ENCODE assay signal across 16 cellular contexts in genomic region chr4:37602454-37603069, GRCh38.
DNase-seq lines count a peak whose midpoint lies in the region; ATAC-seq and TF ChIP-seq lines count a peak whose summit lies in the region.
"Had no signal": no experiment of that assay in that cellular context is flagged by ENCODE, and none has a peak within 500 bp of the region (broad histone marks: within the 10 kb centered on the region; RNA-seq: fewer than 3 reads in every experiment).

No MANE protein-coding gene starts in this region.

- H3K4me1 Mint-ChIP-seq in natural killer cell treated with Interleukin-12 subunit alpha and Interleukin-12 subunit beta and Interleukin-15 and Interleukin-18, amount 100 ng/mL, for 72 hours (ENCODE audit: low read depth in 2 of 2), result peaks cover 3 to 6% of the 10 kb centered on the region in 2 donors

- no peaks in the 10 kb centered on the region for H3K27me3 Mint-ChIP-seq in natural killer cell treated with Interleukin-12 subunit alpha and Interleukin-12 subunit beta and Interleukin-15 and Interleukin-18, amount 100 ng/mL, for 72 hours
- H3K27me3 Mint-ChIP-seq: CD8-positive, alpha-beta memory T cell; T-cell had no signal

- no peaks in the 10 kb centered on the region for H3K9me3 Mint-ChIP-seq in natural killer cell treated with Interleukin-12 subunit alpha and Interleukin-12 subunit beta and Interleukin-15 and Interleukin-18, amount 100 ng/mL, for 72 hours
- H3K9me3 Mint-ChIP-seq: activated naive CD4-positive, alpha-beta T cell treated with anti-CD3 and anti-CD28 coated beads, Interleukin-2, amount 10 ng/mL, durations not matched to agents 7 days and 5 days; CD8-positive, alpha-beta memory T cell; T-cell had no signal

- in situ Hi-C loops in G401 (cut with HindIII; ENCODE audit: low sequenced_read_pairs), result no loop called here

- TF ChIP-seq CTCF in C4-2B (conservative IDR thresholded peaks at IDR 0.05) (0 out of 2 replicates have a peak, but pooled peaks have one; percentile 40), GM20000 (IDR thresholded peaks at IDR 0.05; ENCODE audit: extremely low read depth, missing control alignments) (peak; percentile 11), VCaP (conservative IDR thresholded peaks at IDR 0.05) (0 out of 2 replicates have a peak, but pooled peaks have one; percentile 11)

- no peak for DNase-seq in GM20000 (ENCODE audit: low spot score)
- DNase-seq in left lobe of liver (ENCODE audit: low spot score), result no peak
- no peak for DNase-seq in natural killer cell treated with Interleukin-12 subunit alpha and Interleukin-12 subunit beta and Interleukin-15 and Interleukin-18, amount 100 ng/mL, for 72 hours (ENCODE audit: low spot score)
- DNase-seq in OCI-M1 (lab: John Stamatoyannopoulos, UW), result no peak
- DNase-seq in DMS153 treated with DMSO at 0.1 percent for 48 hours (lab: John Stamatoyannopoulos, UW; ENCODE audit: unreplicated experiment), result no peak
- no peak for DNase-seq in G401 (ENCODE audit: low spot score)

- peak; percentile 30 for ATAC-seq in left lobe of liver
- ATAC-seq in natural killer cell treated with Interleukin-12 subunit alpha and Interleukin-12 subunit beta and Interleukin-15 and Interleukin-18, amount 100 ng/mL, for 72 hours, result no peak

- no peaks in the 10 kb centered on the region for H3K36me3 Mint-ChIP-seq in natural killer cell treated with Interleukin-12 subunit alpha and Interleukin-12 subunit beta and Interleukin-15 and Interleukin-18, amount 100 ng/mL, for 72 hours
- H3K36me3 Mint-ChIP-seq: activated naive CD4-positive, alpha-beta T cell treated with anti-CD3 and anti-CD28 coated beads, Interleukin-2, amount 10 ng/mL, durations not matched to agents 7 days and 5 days had no signal

- no peak overlapping the region for H3K4me3 Mint-ChIP-seq in natural killer cell treated with Interleukin-12 subunit alpha and Interleukin-12 subunit beta and Interleukin-15 and Interleukin-18, amount 100 ng/mL, for 72 hours
- H3K4me3 Mint-ChIP-seq: activated naive CD4-positive, alpha-beta T cell treated with anti-CD3 and anti-CD28 coated beads, Interleukin-2, amount 10 ng/mL, durations not matched to agents 7 days and 5 days; CD8-positive, alpha-beta memory T cell; nephron progenitor cell; T-cell had no signal

- no peak overlapping the region for H3K27ac Mint-ChIP-seq in natural killer cell treated with Interleukin-12 subunit alpha and Interleukin-12 subunit beta and Interleukin-15 and Interleukin-18, amount 100 ng/mL, for 72 hours
- H3K27ac Mint-ChIP-seq: nephron progenitor cell, T-cell had no signal

- no peak overlapping the region for H3K27ac ChIP-seq in C4-2B
- peak overlapping the region; percentile 12; the same call in 1 of the 2 replicates for H3K27ac ChIP-seq in VCaP
- H3K27ac ChIP-seq: adrenal gland, gastroesophageal sphincter, right atrium auricular region, suprapubic skin had no signal
